Comparison of ENCODE assay signal across 1 cellular context in genomic region chr6:28981833-28982475, GRCh38.
TF ChIP-seq lines count a peak whose summit lies in the region.

No MANE protein-coding gene starts in this region.

TF ChIP-seq in K562, 482 proteins besides CTCF, POLR2A, EP300 and RAD21 (continued from another document and continues in another):
- TF ChIP-seq, protein P1, sequence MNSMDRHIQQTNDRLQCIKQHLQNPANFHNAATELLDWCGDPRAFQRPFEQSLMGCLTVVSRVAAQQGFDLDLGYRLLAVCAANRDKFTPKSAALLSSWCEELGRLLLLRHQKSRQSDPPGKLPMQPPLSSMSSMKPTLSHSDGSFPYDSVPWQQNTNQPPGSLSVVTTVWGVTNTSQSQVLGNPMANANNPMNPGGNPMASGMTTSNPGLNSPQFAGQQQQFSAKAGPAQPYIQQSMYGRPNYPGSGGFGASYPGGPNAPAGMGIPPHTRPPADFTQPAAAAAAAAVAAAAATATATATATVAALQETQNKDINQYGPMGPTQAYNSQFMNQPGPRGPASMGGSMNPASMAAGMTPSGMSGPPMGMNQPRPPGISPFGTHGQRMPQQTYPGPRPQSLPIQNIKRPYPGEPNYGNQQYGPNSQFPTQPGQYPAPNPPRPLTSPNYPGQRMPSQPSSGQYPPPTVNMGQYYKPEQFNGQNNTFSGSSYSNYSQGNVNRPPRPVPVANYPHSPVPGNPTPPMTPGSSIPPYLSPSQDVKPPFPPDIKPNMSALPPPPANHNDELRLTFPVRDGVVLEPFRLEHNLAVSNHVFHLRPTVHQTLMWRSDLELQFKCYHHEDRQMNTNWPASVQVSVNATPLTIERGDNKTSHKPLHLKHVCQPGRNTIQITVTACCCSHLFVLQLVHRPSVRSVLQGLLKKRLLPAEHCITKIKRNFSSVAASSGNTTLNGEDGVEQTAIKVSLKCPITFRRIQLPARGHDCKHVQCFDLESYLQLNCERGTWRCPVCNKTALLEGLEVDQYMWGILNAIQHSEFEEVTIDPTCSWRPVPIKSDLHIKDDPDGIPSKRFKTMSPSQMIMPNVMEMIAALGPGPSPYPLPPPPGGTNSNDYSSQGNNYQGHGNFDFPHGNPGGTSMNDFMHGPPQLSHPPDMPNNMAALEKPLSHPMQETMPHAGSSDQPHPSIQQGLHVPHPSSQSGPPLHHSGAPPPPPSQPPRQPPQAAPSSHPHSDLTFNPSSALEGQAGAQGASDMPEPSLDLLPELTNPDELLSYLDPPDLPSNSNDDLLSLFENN (IDR thresholded peaks at IDR 0.05; ENCODE audit: low read depth in 2 of 2, low read length in 2 of 2) = no peak
- TF ChIP-seq TAF15 (IDR thresholded peaks at IDR 0.05; ENCODE audit: low read depth, low read length) = no peak
- TF ChIP-seq NCOR1 (IDR thresholded peaks at IDR 0.05) = peak; percentile 45; the same call in 1 of the 2 replicates
- TF ChIP-seq ZNF165 (CRISPR knock-in tag; IDR thresholded peaks at IDR 0.05; ENCODE audit: borderline replicate concordance) = no peak
- no peak for TF ChIP-seq MYNN (IDR thresholded peaks at IDR 0.05)
- no peak for TF ChIP-seq MYNN (CRISPR knock-in tag; IDR thresholded peaks at IDR 0.05)
- TF ChIP-seq HMG20B (CRISPR knock-in tag; IDR thresholded peaks at IDR 0.05) = no peak
- TF ChIP-seq ZNF311 (CRISPR knock-in tag; IDR thresholded peaks at IDR 0.05) = no peak
- 0 out of 2 replicates have a peak, but pooled peaks have one; percentile 16 for TF ChIP-seq TCFL5 (CRISPR knock-in tag; conservative IDR thresholded peaks at IDR 0.05)
- no peak for TF ChIP-seq HNRNPL (IDR thresholded peaks at IDR 0.05; ENCODE audit: low read depth, low read length)
- no peak for TF ChIP-seq ZNF785 (CRISPR knock-in tag; IDR thresholded peaks at IDR 0.05)
- peak; percentile 21 for TF ChIP-seq TAF9B (IDR thresholded peaks at IDR 0.05; ENCODE audit: partially characterized antibody)
- TF ChIP-seq ZNF12 (CRISPR knock-in tag; IDR thresholded peaks at IDR 0.05) = peak; percentile 73; the same call in 1 of the 2 replicates
- TF ChIP-seq HOMEZ (CRISPR knock-in tag; IDR thresholded peaks at IDR 0.05) = no peak
- TF ChIP-seq PRPF4 (IDR thresholded peaks at IDR 0.05; ENCODE audit: insufficient read depth, low read depth, low read length, poor library complexity, severe bottlenecking) = no peak
- TF ChIP-seq RHOXF2B (CRISPR knock-in tag; conservative IDR thresholded peaks at IDR 0.05) = no peak
- 0 out of 2 replicates have a peak, but pooled peaks have one; percentile 71 for TF ChIP-seq RB1 (IDR thresholded peaks at IDR 0.05; ENCODE audit: low read depth)
- TF ChIP-seq TCF3 (CRISPR knock-in tag; IDR thresholded peaks at IDR 0.05) = no peak
- peak; percentile 97 for TF ChIP-seq ZNF592 (IDR thresholded peaks at IDR 0.05)
- TF ChIP-seq CHD4 (IDR thresholded peaks at IDR 0.05; ENCODE audit: insufficient read depth, insufficient replicate concordance, low read depth, low read length, poor library complexity, severe bottlenecking) = no peak
- TF ChIP-seq, protein P2, sequence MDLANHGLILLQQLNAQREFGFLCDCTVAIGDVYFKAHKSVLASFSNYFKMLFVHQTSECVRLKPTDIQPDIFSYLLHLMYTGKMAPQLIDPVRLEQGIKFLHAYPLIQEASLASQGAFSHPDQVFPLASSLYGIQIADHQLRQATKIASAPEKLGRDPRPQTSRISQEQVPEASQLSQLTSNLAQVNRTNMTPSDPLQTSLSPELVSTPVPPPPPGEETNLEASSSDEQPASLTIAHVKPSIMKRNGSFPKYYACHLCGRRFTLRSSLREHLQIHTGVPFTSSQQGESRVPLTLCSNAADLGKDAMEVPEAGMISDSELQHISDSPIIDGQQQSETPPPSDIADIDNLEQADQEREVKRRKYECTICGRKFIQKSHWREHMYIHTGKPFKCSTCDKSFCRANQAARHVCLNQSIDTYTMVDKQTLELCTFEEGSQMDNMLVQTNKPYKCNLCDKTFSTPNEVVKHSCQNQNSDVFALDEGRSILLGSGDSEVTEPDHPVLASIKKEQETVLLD (IDR thresholded peaks at IDR 0.05) = peak; percentile 76
- no peak for TF ChIP-seq ARID3B (CRISPR knock-in tag; IDR thresholded peaks at IDR 0.05; ENCODE audit: borderline replicate concordance)
- TF ChIP-seq KLF16 (IDR thresholded peaks at IDR 0.05) = no peak
- no peak for TF ChIP-seq RBM15 (IDR thresholded peaks at IDR 0.05; ENCODE audit: insufficient read depth, low read length)
- TF ChIP-seq NFE2L1 (tag; IDR thresholded peaks at IDR 0.05; ENCODE audit: borderline replicate concordance, low read depth) = no peak
- no peak for TF ChIP-seq TCF7L2 (IDR thresholded peaks at IDR 0.05; ENCODE audit: low read depth, low read length)
- no peak for TF ChIP-seq ZKSCAN3 (CRISPR knock-in tag; IDR thresholded peaks at IDR 0.05)
- TF ChIP-seq, protein P3, sequence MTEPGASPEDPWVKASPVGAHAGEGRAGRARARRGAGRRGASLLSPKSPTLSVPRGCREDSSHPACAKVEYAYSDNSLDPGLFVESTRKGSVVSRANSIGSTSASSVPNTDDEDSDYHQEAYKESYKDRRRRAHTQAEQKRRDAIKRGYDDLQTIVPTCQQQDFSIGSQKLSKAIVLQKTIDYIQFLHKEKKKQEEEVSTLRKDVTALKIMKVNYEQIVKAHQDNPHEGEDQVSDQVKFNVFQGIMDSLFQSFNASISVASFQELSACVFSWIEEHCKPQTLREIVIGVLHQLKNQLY (CRISPR knock-in tag; conservative IDR thresholded peaks at IDR 0.05) = no peak
- TF ChIP-seq LCOR (CRISPR knock-in tag; IDR thresholded peaks at IDR 0.05) = no peak; the same call in 1 of the 2 replicates
- TF ChIP-seq STAT5A (IDR thresholded peaks at IDR 0.05; ENCODE audit: borderline replicate concordance, low read length) = no peak
- peak; percentile 82; the same call in 1 of the 2 replicates for TF ChIP-seq NR1H2 (CRISPR knock-in tag; IDR thresholded peaks at IDR 0.05)
- TF ChIP-seq CREBBP (IDR thresholded peaks at IDR 0.05; ENCODE audit: low read depth, low read length) = no peak
- TF ChIP-seq, protein P4, sequence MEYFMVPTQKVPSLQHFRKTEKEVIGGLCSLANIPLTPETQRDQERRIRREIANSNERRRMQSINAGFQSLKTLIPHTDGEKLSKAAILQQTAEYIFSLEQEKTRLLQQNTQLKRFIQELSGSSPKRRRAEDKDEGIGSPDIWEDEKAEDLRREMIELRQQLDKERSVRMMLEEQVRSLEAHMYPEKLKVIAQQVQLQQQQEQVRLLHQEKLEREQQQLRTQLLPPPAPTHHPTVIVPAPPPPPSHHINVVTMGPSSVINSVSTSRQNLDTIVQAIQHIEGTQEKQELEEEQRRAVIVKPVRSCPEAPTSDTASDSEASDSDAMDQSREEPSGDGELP (CRISPR knock-in tag; IDR thresholded peaks at IDR 0.05; ENCODE audit: borderline replicate concordance) = no peak
- TF ChIP-seq ZNF766 (CRISPR knock-in tag; conservative IDR thresholded peaks at IDR 0.05) = peak; percentile 53; the same call in 1 of the 2 replicates
- peak; percentile 83 for TF ChIP-seq RBM39 (optimal IDR thresholded peaks at IDR 0.05; ENCODE audit: low read depth, low read length)
- no peak for TF ChIP-seq FOXK1 (CRISPR knock-in tag; IDR thresholded peaks at IDR 0.05; ENCODE audit: borderline replicate concordance)
- TF ChIP-seq FOXJ3 (CRISPR knock-in tag; IDR thresholded peaks at IDR 0.05) = no peak
- TF ChIP-seq XRCC5 (IDR thresholded peaks at IDR 0.05; ENCODE audit: low read depth, low read length) = peak; percentile 76; the same call in 1 of the 2 replicates
- peak; percentile 98 for TF ChIP-seq TBP (optimal IDR thresholded peaks at IDR 0.05; ENCODE audit: low read depth, low read length)
- TF ChIP-seq, protein P5, sequence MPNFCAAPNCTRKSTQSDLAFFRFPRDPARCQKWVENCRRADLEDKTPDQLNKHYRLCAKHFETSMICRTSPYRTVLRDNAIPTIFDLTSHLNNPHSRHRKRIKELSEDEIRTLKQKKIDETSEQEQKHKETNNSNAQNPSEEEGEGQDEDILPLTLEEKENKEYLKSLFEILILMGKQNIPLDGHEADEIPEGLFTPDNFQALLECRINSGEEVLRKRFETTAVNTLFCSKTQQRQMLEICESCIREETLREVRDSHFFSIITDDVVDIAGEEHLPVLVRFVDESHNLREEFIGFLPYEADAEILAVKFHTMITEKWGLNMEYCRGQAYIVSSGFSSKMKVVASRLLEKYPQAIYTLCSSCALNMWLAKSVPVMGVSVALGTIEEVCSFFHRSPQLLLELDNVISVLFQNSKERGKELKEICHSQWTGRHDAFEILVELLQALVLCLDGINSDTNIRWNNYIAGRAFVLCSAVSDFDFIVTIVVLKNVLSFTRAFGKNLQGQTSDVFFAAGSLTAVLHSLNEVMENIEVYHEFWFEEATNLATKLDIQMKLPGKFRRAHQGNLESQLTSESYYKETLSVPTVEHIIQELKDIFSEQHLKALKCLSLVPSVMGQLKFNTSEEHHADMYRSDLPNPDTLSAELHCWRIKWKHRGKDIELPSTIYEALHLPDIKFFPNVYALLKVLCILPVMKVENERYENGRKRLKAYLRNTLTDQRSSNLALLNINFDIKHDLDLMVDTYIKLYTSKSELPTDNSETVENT (CRISPR knock-in tag; IDR thresholded peaks at IDR 0.05) = no peak
- TF ChIP-seq, protein P6, sequence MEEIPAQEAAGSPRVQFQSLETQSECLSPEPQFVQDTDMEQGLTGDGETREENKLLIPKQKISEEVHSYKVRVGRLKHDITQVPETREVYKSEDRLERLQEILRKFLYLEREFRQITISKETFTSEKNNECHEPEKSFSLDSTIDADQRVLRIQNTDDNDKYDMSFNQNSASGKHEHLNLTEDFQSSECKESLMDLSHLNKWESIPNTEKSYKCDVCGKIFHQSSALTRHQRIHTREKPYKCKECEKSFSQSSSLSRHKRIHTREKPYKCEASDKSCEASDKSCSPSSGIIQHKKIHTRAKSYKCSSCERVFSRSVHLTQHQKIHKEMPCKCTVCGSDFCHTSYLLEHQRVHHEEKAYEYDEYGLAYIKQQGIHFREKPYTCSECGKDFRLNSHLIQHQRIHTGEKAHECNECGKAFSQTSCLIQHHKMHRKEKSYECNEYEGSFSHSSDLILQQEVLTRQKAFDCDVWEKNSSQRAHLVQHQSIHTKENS (CRISPR knock-in tag; IDR thresholded peaks at IDR 0.05) = no peak; the same call in 1 of the 2 replicates
- peak; percentile 85; the same call in 1 of the 2 replicates for TF ChIP-seq ADNP (tag; IDR thresholded peaks at IDR 0.05)
- no peak for TF ChIP-seq TRIM25 (IDR thresholded peaks at IDR 0.05; ENCODE audit: borderline replicate concordance)
- TF ChIP-seq ZNF134 (CRISPR knock-in tag; conservative IDR thresholded peaks at IDR 0.05) = 0 out of 2 replicates have a peak, but pooled peaks have one; percentile 21
